Comparison of ENCODE assay signal across 1 cellular context in the genomic region with DNA sequence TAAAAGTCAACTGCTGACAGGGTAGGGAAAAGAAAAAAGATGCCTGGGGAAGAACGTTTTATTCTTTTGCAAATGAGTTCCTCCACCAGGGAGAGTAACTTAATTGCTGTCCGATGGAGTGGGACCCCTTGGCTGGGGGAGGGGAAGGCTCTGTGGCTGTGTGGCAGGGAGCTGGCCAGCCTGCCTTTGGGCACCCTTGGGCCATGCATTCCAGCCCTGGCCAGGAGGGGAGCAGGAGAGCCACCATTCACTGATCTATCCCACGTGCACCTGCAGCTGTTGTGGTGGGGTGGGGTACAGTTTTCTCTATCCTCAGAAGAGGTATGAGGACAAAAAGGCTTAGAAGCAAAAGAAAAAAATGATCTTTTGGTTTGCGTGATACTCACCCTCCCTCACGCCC.
TF ChIP-seq lines count a peak whose summit lies in the region.

No MANE protein-coding gene starts in this region.

TF ChIP-seq in H1, 55 proteins besides CTCF, POLR2A, EP300 and RAD21:
- TF ChIP-seq SAP30 (IDR thresholded peaks at IDR 0.05; ENCODE audit: insufficient read depth, insufficient replicate concordance, low read length), result no peak
- TF ChIP-seq FOSL1 (IDR thresholded peaks at IDR 0.05; ENCODE audit: insufficient read depth, low read depth, low read length), result no peak
- peak; percentile 34 to 83; a peak in 1 of 4 replicates for TF ChIP-seq HDAC2 (IDR thresholded peaks at IDR 0.05; ENCODE audit: borderline replicate concordance in 1 of 2, low read depth in 2 of 2, low read length in 2 of 2)
- no peak for TF ChIP-seq TBP (IDR thresholded peaks at IDR 0.05; ENCODE audit: low read depth, low read length)
- no peak for TF ChIP-seq SIX5 (IDR thresholded peaks at IDR 0.05; ENCODE audit: low read depth, low read length)
- peak; percentile 49 for TF ChIP-seq ASH2L (IDR thresholded peaks at IDR 0.05; ENCODE audit: low read length)
- TF ChIP-seq KDM5A (IDR thresholded peaks at IDR 0.05; ENCODE audit: low read length), result no peak
- no peak for TF ChIP-seq SIRT6 (IDR thresholded peaks at IDR 0.05; ENCODE audit: low read length)
- TF ChIP-seq, protein P1, sequence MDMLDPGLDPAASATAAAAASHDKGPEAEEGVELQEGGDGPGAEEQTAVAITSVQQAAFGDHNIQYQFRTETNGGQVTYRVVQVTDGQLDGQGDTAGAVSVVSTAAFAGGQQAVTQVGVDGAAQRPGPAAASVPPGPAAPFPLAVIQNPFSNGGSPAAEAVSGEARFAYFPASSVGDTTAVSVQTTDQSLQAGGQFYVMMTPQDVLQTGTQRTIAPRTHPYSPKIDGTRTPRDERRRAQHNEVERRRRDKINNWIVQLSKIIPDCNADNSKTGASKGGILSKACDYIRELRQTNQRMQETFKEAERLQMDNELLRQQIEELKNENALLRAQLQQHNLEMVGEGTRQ (IDR thresholded peaks at IDR 0.05; ENCODE audit: low read length), result no peak
- no peak for TF ChIP-seq MAFK (IDR thresholded peaks at IDR 0.05; ENCODE audit: low read depth, low read length)
- TF ChIP-seq, protein P2, sequence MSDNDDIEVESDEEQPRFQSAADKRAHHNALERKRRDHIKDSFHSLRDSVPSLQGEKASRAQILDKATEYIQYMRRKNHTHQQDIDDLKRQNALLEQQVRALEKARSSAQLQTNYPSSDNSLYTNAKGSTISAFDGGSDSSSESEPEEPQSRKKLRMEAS (IDR thresholded peaks at IDR 0.05), result peak; percentile 90
- no peak for TF ChIP-seq SIN3A (conservative IDR thresholded peaks at IDR 0.05 in 1 of 2, IDR thresholded peaks at IDR 0.05 in 1 of 2; ENCODE audit: low read depth in 1 of 2, low read length in 2 of 2)
- 0 out of 2 replicates have a peak, but pooled peaks have one; percentile 53 for TF ChIP-seq TCF12 (IDR thresholded peaks at IDR 0.05; ENCODE audit: low read depth, low read length)
- no peak for TF ChIP-seq CBX8 (IDR thresholded peaks at IDR 0.05; ENCODE audit: borderline replicate concordance, low read depth, low read length)
- TF ChIP-seq CHD1 (IDR thresholded peaks at IDR 0.05; ENCODE audit: low read depth, low read length), result no peak
- TF ChIP-seq KDM1A (IDR thresholded peaks at IDR 0.05; ENCODE audit: borderline replicate concordance, low read length), result peak; percentile 28; the same call in 1 of the 2 replicates
- TF ChIP-seq NANOG (IDR thresholded peaks at IDR 0.05; ENCODE audit: insufficient read depth, low read depth, low read length, poor library complexity, severe bottlenecking), result peak; percentile 78
- TF ChIP-seq, protein P3, sequence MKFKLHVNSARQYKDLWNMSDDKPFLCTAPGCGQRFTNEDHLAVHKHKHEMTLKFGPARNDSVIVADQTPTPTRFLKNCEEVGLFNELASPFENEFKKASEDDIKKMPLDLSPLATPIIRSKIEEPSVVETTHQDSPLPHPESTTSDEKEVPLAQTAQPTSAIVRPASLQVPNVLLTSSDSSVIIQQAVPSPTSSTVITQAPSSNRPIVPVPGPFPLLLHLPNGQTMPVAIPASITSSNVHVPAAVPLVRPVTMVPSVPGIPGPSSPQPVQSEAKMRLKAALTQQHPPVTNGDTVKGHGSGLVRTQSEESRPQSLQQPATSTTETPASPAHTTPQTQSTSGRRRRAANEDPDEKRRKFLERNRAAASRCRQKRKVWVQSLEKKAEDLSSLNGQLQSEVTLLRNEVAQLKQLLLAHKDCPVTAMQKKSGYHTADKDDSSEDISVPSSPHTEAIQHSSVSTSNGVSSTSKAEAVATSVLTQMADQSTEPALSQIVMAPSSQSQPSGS (IDR thresholded peaks at IDR 0.05; ENCODE audit: low read length), result no peak
- no peak for TF ChIP-seq SUZ12 (IDR thresholded peaks at IDR 0.05; ENCODE audit: low read length)
- no peak for TF ChIP-seq NRF1 (IDR thresholded peaks at IDR 0.05; ENCODE audit: low read depth, low read length)
- TF ChIP-seq CTBP2 (IDR thresholded peaks at IDR 0.05; ENCODE audit: borderline replicate concordance, insufficient read depth, insufficient read length, low read length), result peak; percentile 54
- TF ChIP-seq BACH1 (IDR thresholded peaks at IDR 0.05; ENCODE audit: low read length), result 0 out of 2 replicates have a peak, but pooled peaks have one; percentile 28
- peak; percentile 93 for TF ChIP-seq TEAD4 (IDR thresholded peaks at IDR 0.05; ENCODE audit: low read depth, low read length)
TF ChIP-seq in H1: peak in this region for 9.
